1 cellular context compared by ENCODE assay signal in the genomic region with DNA sequence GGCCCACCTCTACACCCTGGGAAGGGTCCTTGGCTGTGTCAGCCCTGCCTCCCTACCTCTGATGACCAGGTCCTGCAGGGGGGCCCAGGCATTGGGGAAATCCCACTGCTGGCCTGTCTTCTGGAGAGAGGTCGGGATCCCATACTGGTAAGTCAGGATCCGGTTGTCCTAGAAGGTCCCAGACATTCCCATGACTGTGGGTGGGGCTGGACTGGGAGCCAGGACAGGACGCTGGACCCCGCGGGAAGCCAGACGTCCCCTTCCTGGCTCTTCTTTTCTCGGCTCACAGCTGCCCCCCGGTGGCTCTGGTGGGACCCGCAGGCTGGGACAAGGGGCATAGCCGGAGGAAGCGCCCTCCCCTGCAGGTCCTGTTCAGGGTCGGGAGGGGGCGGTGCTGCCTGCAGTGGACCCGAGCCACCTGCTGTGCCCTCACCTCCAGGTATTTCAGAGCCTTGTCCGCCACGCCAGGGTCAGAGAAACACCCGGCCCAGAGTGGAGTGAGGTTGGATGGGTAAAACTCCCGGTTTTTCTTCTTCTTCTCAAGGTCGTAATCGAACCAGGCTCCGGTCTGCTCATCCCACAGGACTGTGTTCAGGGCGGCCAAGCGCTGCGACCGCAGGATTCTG.
A peak's percentile ranks its signal among the peaks of the same experiment; 100 is the strongest.
TF ChIP-seq lines count a peak whose summit lies in the region.

No MANE protein-coding gene starts in this region.

TF ChIP-seq in HepG2, 621 proteins besides CTCF, POLR2A, EP300 and RAD21 (continued from another document and continues in another):
- TF ChIP-seq, protein P1, sequence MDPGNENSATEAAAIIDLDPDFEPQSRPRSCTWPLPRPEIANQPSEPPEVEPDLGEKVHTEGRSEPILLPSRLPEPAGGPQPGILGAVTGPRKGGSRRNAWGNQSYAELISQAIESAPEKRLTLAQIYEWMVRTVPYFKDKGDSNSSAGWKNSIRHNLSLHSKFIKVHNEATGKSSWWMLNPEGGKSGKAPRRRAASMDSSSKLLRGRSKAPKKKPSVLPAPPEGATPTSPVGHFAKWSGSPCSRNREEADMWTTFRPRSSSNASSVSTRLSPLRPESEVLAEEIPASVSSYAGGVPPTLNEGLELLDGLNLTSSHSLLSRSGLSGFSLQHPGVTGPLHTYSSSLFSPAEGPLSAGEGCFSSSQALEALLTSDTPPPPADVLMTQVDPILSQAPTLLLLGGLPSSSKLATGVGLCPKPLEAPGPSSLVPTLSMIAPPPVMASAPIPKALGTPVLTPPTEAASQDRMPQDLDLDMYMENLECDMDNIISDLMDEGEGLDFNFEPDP (CRISPR knock-in tag; conservative IDR thresholded peaks at IDR 0.05), result no peak
- TF ChIP-seq PITX1 (CRISPR knock-in tag; IDR thresholded peaks at IDR 0.05), result peak; percentile 38; the same call in 1 of the 2 replicates
- TF ChIP-seq NONO (IDR thresholded peaks at IDR 0.05), result no peak
- peak; percentile 59; the same call in 1 of the 2 replicates for TF ChIP-seq NONO (CRISPR knock-in tag; conservative IDR thresholded peaks at IDR 0.05)
- TF ChIP-seq ZNF709 (CRISPR knock-in tag; IDR thresholded peaks at IDR 0.05), result no peak
- TF ChIP-seq, protein P2, sequence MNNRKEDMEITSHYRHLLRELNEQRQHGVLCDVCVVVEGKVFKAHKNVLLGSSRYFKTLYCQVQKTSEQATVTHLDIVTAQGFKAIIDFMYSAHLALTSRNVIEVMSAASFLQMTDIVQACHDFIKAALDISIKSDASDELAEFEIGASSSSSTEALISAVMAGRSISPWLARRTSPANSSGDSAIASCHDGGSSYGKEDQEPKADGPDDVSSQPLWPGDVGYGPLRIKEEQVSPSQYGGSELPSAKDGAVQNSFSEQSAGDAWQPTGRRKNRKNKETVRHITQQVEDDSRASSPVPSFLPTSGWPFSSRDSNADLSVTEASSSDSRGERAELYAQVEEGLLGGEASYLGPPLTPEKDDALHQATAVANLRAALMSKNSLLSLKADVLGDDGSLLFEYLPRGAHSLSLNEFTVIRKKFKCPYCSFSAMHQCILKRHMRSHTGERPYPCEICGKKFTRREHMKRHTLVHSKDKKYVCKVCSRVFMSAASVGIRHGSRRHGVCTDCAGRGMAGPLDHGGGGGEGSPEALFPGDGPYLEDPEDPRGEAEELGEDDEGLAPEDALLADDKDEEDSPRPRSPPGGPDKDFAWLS (CRISPR knock-in tag; IDR thresholded peaks at IDR 0.05; ENCODE audit: borderline replicate concordance), result no peak
- TF ChIP-seq, protein P3, sequence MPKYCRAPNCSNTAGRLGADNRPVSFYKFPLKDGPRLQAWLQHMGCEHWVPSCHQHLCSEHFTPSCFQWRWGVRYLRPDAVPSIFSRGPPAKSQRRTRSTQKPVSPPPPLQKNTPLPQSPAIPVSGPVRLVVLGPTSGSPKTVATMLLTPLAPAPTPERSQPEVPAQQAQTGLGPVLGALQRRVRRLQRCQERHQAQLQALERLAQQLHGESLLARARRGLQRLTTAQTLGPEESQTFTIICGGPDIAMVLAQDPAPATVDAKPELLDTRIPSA (CRISPR knock-in tag; IDR thresholded peaks at IDR 0.05; ENCODE audit: borderline replicate concordance), result no peak
- peak; percentile 54 for TF ChIP-seq ZNF501 (CRISPR knock-in tag; IDR thresholded peaks at IDR 0.05)
- no peak for TF ChIP-seq RBFOX2 (IDR thresholded peaks at IDR 0.05; ENCODE audit: low read depth, low read length)
- TF ChIP-seq ZNF251 (CRISPR knock-in tag; IDR thresholded peaks at IDR 0.05), result no peak
- TF ChIP-seq KDM6A (CRISPR knock-in tag; IDR thresholded peaks at IDR 0.05; ENCODE audit: low read depth), result no peak
- no peak for TF ChIP-seq FOXC1 (CRISPR knock-in tag; IDR thresholded peaks at IDR 0.05; ENCODE audit: borderline replicate concordance)
- TF ChIP-seq, protein P4, sequence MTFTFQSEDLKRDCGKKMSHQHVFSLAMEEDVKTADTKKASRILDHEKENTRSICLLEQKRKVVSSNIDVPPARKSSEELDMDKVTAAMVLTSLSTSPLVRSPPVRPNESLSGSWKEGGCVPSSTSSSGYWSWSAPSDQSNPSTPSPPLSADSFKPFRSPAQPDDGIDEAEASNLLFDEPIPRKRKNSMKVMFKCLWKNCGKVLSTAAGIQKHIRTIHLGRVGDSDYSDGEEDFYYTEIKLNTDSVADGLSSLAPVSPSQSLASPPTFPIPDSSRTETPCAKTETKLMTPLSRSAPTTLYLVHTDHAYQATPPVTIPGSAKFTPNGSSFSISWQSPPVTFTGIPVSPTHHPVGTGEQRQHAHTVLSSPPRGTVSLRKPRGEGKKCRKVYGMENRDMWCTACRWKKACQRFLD (CRISPR knock-in tag; IDR thresholded peaks at IDR 0.05; ENCODE audit: borderline replicate concordance), result no peak
- TF ChIP-seq NFRKB (IDR thresholded peaks at IDR 0.05), result no peak
- TF ChIP-seq SOX13 (IDR thresholded peaks at IDR 0.05), result no peak
- peak in 1 of 2 experiments; percentile 27; a peak in 1 of 4 replicates for TF ChIP-seq SOX13 (CRISPR knock-in tag; conservative IDR thresholded peaks at IDR 0.05 in 1 of 2, IDR thresholded peaks at IDR 0.05 in 1 of 2)
- TF ChIP-seq, protein P5, sequence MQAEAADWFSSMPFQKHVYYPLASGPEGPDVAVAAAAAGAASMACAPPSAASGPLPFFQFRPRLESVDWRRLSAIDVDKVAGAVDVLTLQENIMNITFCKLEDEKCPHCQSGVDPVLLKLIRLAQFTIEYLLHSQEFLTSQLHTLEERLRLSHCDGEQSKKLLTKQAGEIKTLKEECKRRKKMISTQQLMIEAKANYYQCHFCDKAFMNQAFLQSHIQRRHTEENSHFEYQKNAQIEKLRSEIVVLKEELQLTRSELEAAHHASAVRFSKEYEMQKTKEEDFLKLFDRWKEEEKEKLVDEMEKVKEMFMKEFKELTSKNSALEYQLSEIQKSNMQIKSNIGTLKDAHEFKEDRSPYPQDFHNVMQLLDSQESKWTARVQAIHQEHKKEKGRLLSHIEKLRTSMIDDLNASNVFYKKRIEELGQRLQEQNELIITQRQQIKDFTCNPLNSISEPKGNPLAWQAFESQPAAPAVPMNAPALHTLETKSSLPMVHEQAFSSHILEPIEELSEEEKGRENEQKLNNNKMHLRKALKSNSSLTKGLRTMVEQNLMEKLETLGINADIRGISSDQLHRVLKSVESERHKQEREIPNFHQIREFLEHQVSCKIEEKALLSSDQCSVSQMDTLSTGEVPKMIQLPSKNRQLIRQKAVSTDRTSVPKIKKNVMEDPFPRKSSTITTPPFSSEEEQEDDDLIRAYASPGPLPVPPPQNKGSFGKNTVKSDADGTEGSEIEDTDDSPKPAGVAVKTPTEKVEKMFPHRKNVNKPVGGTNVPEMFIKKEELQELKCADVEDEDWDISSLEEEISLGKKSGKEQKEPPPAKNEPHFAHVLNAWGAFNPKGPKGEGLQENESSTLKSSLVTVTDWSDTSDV (CRISPR knock-in tag; IDR thresholded peaks at IDR 0.05), result no peak
- TF ChIP-seq CENPX (CRISPR knock-in tag; IDR thresholded peaks at IDR 0.05), result no peak
- peak; percentile 41 for TF ChIP-seq SAP130 (CRISPR knock-in tag; IDR thresholded peaks at IDR 0.05; ENCODE audit: low read depth)
- TF ChIP-seq, protein P6, sequence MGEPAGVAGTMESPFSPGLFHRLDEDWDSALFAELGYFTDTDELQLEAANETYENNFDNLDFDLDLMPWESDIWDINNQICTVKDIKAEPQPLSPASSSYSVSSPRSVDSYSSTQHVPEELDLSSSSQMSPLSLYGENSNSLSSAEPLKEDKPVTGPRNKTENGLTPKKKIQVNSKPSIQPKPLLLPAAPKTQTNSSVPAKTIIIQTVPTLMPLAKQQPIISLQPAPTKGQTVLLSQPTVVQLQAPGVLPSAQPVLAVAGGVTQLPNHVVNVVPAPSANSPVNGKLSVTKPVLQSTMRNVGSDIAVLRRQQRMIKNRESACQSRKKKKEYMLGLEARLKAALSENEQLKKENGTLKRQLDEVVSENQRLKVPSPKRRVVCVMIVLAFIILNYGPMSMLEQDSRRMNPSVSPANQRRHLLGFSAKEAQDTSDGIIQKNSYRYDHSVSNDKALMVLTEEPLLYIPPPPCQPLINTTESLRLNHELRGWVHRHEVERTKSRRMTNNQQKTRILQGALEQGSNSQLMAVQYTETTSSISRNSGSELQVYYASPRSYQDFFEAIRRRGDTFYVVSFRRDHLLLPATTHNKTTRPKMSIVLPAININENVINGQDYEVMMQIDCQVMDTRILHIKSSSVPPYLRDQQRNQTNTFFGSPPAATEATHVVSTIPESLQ (CRISPR knock-in tag; conservative IDR thresholded peaks at IDR 0.05), result no peak
- TF ChIP-seq ARNT (IDR thresholded peaks at IDR 0.05), result no peak
- TF ChIP-seq, protein P7, sequence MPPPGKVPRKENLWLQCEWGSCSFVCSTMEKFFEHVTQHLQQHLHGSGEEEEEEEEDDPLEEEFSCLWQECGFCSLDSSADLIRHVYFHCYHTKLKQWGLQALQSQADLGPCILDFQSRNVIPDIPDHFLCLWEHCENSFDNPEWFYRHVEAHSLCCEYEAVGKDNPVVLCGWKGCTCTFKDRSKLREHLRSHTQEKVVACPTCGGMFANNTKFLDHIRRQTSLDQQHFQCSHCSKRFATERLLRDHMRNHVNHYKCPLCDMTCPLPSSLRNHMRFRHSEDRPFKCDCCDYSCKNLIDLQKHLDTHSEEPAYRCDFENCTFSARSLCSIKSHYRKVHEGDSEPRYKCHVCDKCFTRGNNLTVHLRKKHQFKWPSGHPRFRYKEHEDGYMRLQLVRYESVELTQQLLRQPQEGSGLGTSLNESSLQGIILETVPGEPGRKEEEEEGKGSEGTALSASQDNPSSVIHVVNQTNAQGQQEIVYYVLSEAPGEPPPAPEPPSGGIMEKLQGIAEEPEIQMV (CRISPR knock-in tag; IDR thresholded peaks at IDR 0.05; ENCODE audit: low read depth), result no peak
- TF ChIP-seq, protein P8, sequence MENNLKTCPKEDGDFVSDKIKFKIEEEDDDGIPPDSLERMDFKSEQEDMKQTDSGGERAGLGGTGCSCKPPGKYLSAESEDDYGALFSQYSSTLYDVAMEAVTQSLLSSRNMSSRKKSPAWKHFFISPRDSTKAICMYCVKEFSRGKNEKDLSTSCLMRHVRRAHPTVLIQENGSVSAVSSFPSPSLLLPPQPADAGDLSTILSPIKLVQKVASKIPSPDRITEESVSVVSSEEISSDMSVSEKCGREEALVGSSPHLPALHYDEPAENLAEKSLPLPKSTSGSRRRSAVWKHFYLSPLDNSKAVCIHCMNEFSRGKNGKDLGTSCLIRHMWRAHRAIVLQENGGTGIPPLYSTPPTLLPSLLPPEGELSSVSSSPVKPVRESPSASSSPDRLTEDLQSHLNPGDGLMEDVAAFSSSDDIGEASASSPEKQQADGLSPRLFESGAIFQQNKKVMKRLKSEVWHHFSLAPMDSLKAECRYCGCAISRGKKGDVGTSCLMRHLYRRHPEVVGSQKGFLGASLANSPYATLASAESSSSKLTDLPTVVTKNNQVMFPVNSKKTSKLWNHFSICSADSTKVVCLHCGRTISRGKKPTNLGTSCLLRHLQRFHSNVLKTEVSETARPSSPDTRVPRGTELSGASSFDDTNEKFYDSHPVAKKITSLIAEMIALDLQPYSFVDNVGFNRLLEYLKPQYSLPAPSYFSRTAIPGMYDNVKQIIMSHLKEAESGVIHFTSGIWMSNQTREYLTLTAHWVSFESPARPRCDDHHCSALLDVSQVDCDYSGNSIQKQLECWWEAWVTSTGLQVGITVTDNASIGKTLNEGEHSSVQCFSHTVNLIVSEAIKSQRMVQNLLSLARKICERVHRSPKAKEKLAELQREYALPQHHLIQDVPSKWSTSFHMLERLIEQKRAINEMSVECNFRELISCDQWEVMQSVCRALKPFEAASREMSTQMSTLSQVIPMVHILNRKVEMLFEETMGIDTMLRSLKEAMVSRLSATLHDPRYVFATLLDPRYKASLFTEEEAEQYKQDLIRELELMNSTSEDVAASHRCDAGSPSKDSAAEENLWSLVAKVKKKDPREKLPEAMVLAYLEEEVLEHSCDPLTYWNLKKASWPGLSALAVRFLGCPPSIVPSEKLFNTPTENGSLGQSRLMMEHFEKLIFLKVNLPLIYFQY (CRISPR knock-in tag; IDR thresholded peaks at IDR 0.05; ENCODE audit: borderline replicate concordance), result peak; percentile 32; the same call in 1 of the 2 replicates
- 0 out of 2 replicates have a peak, but pooled peaks have one; percentile 59 for TF ChIP-seq KDM4B (CRISPR knock-in tag; IDR thresholded peaks at IDR 0.05)
- no peak for TF ChIP-seq SP140L (CRISPR knock-in tag; IDR thresholded peaks at IDR 0.05; ENCODE audit: borderline replicate concordance)
- TF ChIP-seq ZNF460 (CRISPR knock-in tag; IDR thresholded peaks at IDR 0.05; ENCODE audit: borderline replicate concordance), result no peak
- TF ChIP-seq SIX1 (CRISPR knock-in tag; IDR thresholded peaks at IDR 0.05; ENCODE audit: borderline replicate concordance), result no peak
- TF ChIP-seq GZF1 (CRISPR knock-in tag; IDR thresholded peaks at IDR 0.05), result 0 out of 2 replicates have a peak, but pooled peaks have one; percentile 35
- TF ChIP-seq, protein P9, sequence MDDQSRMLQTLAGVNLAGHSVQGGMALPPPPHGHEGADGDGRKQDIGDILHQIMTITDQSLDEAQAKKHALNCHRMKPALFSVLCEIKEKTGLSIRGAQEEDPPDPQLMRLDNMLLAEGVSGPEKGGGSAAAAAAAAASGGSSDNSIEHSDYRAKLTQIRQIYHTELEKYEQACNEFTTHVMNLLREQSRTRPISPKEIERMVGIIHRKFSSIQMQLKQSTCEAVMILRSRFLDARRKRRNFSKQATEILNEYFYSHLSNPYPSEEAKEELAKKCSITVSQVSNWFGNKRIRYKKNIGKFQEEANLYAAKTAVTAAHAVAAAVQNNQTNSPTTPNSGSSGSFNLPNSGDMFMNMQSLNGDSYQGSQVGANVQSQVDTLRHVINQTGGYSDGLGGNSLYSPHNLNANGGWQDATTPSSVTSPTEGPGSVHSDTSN (CRISPR knock-in tag; IDR thresholded peaks at IDR 0.05; ENCODE audit: borderline replicate concordance), result no peak
- TF ChIP-seq EHMT2 (IDR thresholded peaks at IDR 0.05; ENCODE audit: borderline replicate concordance, low read depth, low read length), result no peak
- no peak for TF ChIP-seq HNRNPK (IDR thresholded peaks at IDR 0.05; ENCODE audit: low read depth, low read length, poor library complexity, severe bottlenecking)
- TF ChIP-seq KLF11 (CRISPR knock-in tag; IDR thresholded peaks at IDR 0.05), result no peak
- TF ChIP-seq ISX (CRISPR knock-in tag; conservative IDR thresholded peaks at IDR 0.05), result no peak
- no peak for TF ChIP-seq ZNF543 (CRISPR knock-in tag; IDR thresholded peaks at IDR 0.05)
- peak; percentile 36 for TF ChIP-seq ZEB1 (IDR thresholded peaks at IDR 0.05; ENCODE audit: insufficient replicate concordance, low read depth)
- no peak for TF ChIP-seq ZSCAN20 (CRISPR knock-in tag; IDR thresholded peaks at IDR 0.05; ENCODE audit: borderline replicate concordance)
- TF ChIP-seq ZNF496 (CRISPR knock-in tag; IDR thresholded peaks at IDR 0.05; ENCODE audit: insufficient replicate concordance), result no peak
- TF ChIP-seq, protein P10, sequence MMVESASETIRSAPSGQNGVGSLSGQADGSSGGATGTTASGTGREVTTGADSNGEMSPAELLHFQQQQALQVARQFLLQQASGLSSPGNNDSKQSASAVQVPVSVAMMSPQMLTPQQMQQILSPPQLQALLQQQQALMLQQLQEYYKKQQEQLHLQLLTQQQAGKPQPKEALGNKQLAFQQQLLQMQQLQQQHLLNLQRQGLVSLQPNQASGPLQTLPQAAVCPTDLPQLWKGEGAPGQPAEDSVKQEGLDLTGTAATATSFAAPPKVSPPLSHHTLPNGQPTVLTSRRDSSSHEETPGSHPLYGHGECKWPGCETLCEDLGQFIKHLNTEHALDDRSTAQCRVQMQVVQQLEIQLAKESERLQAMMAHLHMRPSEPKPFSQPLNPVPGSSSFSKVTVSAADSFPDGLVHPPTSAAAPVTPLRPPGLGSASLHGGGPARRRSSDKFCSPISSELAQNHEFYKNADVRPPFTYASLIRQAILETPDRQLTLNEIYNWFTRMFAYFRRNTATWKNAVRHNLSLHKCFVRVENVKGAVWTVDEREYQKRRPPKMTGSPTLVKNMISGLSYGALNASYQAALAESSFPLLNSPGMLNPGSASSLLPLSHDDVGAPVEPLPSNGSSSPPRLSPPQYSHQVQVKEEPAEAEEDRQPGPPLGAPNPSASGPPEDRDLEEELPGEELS (CRISPR knock-in tag; IDR thresholded peaks at IDR 0.05), result 0 out of 2 replicates have a peak, but pooled peaks have one; percentile 25
- TF ChIP-seq KAT8 (CRISPR knock-in tag; IDR thresholded peaks at IDR 0.05), result no peak
- TF ChIP-seq ZNF552 (CRISPR knock-in tag; IDR thresholded peaks at IDR 0.05; ENCODE audit: borderline replicate concordance), result no peak
- TF ChIP-seq NFE2L2 (IDR thresholded peaks at IDR 0.05; ENCODE audit: low read length), result no peak
- TF ChIP-seq ONECUT2 (CRISPR knock-in tag; IDR thresholded peaks at IDR 0.05), result no peak
